ENCODE assay signal across 30 cellular contexts in genomic region chr7:22231141-22231540, GRCh38.
"Had no signal": no experiment of that assay in that cellular context is flagged by ENCODE, and none has a peak within 500 bp of the region (broad histone marks: within the 10 kb centered on the region; RNA-seq: fewer than 3 reads in every experiment).

No MANE protein-coding gene starts in this region.

- H3K27me3 Mint-ChIP-seq: activated B cell treated with CpG ODN at 0.5 μM for 24 hours; activated naive CD8-positive, alpha-beta T cell treated with anti-CD3 and anti-CD28 coated beads, Interleukin-2, amount 50 U/mL, for 24 hours had no signal

- H3K4me1 Mint-ChIP-seq: activated B cell treated with CpG ODN at 0.5 μM for 24 hours; activated CD8-positive, alpha-beta memory T cell treated with anti-CD3 and anti-CD28 coated beads, Interleukin-2, amount 10 ng/mL, durations not matched to agents 7 days and 5 days; activated naive CD4-positive, alpha-beta T cell treated with anti-CD3 and anti-CD28 coated beads, Interleukin-2, amount 50 U/mL, for 24 hours; activated naive CD8-positive, alpha-beta T cell treated with anti-CD3 and anti-CD28 coated beads for 36 hours; activated naive CD8-positive, alpha-beta T cell treated with anti-CD3 and anti-CD28 coated beads, Interleukin-2, amount 50 U/mL, for 24 hours had no signal

- H3K9me3 Mint-ChIP-seq: activated B cell treated with CpG ODN at 0.5 μM for 24 hours; activated naive CD4-positive, alpha-beta T cell treated with anti-CD3 and anti-CD28 coated beads for 36 hours; activated naive CD4-positive, alpha-beta T cell treated with anti-CD3 and anti-CD28 coated beads, Interleukin-2, amount 50 U/mL, for 24 hours; activated naive CD8-positive, alpha-beta T cell treated with anti-CD3 and anti-CD28 coated beads for 36 hours; activated naive CD8-positive, alpha-beta T cell treated with anti-CD3 and anti-CD28 coated beads, Interleukin-2, amount 50 U/mL, for 24 hours; activated T-helper 1 cell treated with anti-CD3 and anti-CD28 coated beads, Interleukin-12 subunit alpha, Interleukin-12 subunit beta, Interleukin-2, Interleukin-4 antibody, amounts not matched to agents 30 ng/mL and 10 ng/mL and 1 ng/mL, durations not matched to agents 14 hours and 24 hours and 36 hours; activated T-helper 2 cell treated with anti-CD3 and anti-CD28 coated beads, Interferon-gamma antibody, Interleukin-2, Interleukin-4, amounts not matched to agents 10 μg/mL and 5 μg/mL and 100 μg/mL, durations not matched to agents 14 hours and 24 hours and 36 hours; T-helper 1 cell treated with Interleukin-12 subunit alpha and Interleukin-12 subunit beta and Interleukin-4 antibody, amounts not matched to agents 30 μg/mL and 1 μg/mL, for 36 hours; T-helper 2 cell treated with Interferon-gamma antibody and Interleukin-4, amounts not matched to agents 5 μg/mL and 100 μg/mL, for 36 hours had no signal

- H3K27ac Mint-ChIP-seq: activated B cell treated with CpG ODN at 0.5 μM for 24 hours; activated CD8-positive, alpha-beta memory T cell treated with anti-CD3 and anti-CD28 coated beads, Interleukin-2, amount 10 ng/mL, durations not matched to agents 7 days and 5 days; activated CD8-positive, alpha-beta T cell treated with anti-CD3 and anti-CD28 coated beads, Interleukin-2, amount 10 ng/mL, durations not matched to agents 7 days and 5 days; activated naive CD4-positive, alpha-beta T cell treated with anti-CD3 and anti-CD28 coated beads for 36 hours; activated naive CD4-positive, alpha-beta T cell treated with anti-CD3 and anti-CD28 coated beads, Interleukin-2, amount 50 U/mL, for 24 hours; activated naive CD8-positive, alpha-beta T cell treated with anti-CD3 and anti-CD28 coated beads for 36 hours; activated naive CD8-positive, alpha-beta T cell treated with anti-CD3 and anti-CD28 coated beads, Interleukin-2, amount 50 U/mL, for 24 hours; activated T-helper 1 cell treated with anti-CD3 and anti-CD28 coated beads, Interleukin-12 subunit alpha, Interleukin-12 subunit beta, Interleukin-2, Interleukin-4 antibody, amounts not matched to agents 30 ng/mL and 10 ng/mL and 1 ng/mL, durations not matched to agents 14 hours and 24 hours and 36 hours; activated T-helper 2 cell treated with anti-CD3 and anti-CD28 coated beads, Interferon-gamma antibody, Interleukin-2, Interleukin-4, amounts not matched to agents 10 μg/mL and 5 μg/mL and 100 μg/mL, durations not matched to agents 14 hours and 24 hours and 36 hours; T-helper 1 cell treated with Interleukin-12 subunit alpha and Interleukin-12 subunit beta and Interleukin-4 antibody, amounts not matched to agents 30 μg/mL and 1 μg/mL, for 36 hours; T-helper 2 cell treated with Interferon-gamma antibody and Interleukin-4, amounts not matched to agents 5 μg/mL and 100 μg/mL, for 36 hours had no signal

- H3K36me3 Mint-ChIP-seq: activated CD8-positive, alpha-beta memory T cell treated with anti-CD3 and anti-CD28 coated beads, Interleukin-2, amount 10 ng/mL, durations not matched to agents 7 days and 5 days; activated naive CD4-positive, alpha-beta T cell treated with anti-CD3 and anti-CD28 coated beads, Interleukin-2, amount 50 U/mL, for 24 hours; activated naive CD8-positive, alpha-beta T cell treated with anti-CD3 and anti-CD28 coated beads for 36 hours had no signal

- DNase-seq: activated B cell treated with CpG ODN at 0.5 μM for 24 hours; activated CD4-positive, alpha-beta T cell treated with anti-CD3 and anti-CD28 coated beads for 48 hours; activated CD4-positive, alpha-beta T cell treated with anti-CD3 and anti-CD28 coated beads, Interleukin-2, amount 50 U/mL, for 1 hour; activated CD4-positive, alpha-beta T cell treated with anti-CD3 and anti-CD28 coated beads, Interleukin-2, amount 50 U/mL, for 48 hours; activated CD8-positive, alpha-beta memory T cell treated with anti-CD3 and anti-CD28 coated beads, Interleukin-2, amount 10 ng/mL, durations not matched to agents 7 days and 5 days; activated CD8-positive, alpha-beta memory T cell treated with anti-CD3 and anti-CD28 coated beads, Interleukin-2, amount 50 U/mL, for 4 hours; activated CD8-positive, alpha-beta T cell treated with anti-CD3 and anti-CD28 coated beads, Interleukin-2, amount 10 ng/mL, durations not matched to agents 7 days and 5 days; activated effector memory CD4-positive, alpha-beta T cell treated with anti-CD3 and anti-CD28 coated beads, Interleukin-2, amount 50 U/mL, for 16 hours; activated naive CD4-positive, alpha-beta T cell treated with anti-CD3 and anti-CD28 coated beads for 36 hours; activated naive CD8-positive, alpha-beta T cell treated with anti-CD3 and anti-CD28 coated beads for 36 hours; activated naive CD8-positive, alpha-beta T cell treated with anti-CD3 and anti-CD28 coated beads, Interleukin-2, amount 50 U/mL, for 24 hours; activated T-cell treated with anti-CD3 and anti-CD28 coated beads, Interleukin-2, amount 50 U/mL, for 1 hour; activated T-cell treated with anti-CD3 and anti-CD28 coated beads, Interleukin-2, amount 50 U/mL, for 48 hours; adrenal gland; amygdala; aorta; body of pancreas; caudate nucleus; cortex of kidney; dermis blood vessel endothelial cell; effector CD8-positive, alpha-beta T cell; esophagus squamous epithelium; head of caudate nucleus; T1000; WERI-Rb-1 had no signal

- H3K4me3 Mint-ChIP-seq: activated B cell treated with CpG ODN at 0.5 μM for 24 hours; activated CD8-positive, alpha-beta memory T cell treated with anti-CD3 and anti-CD28 coated beads, Interleukin-2, amount 10 ng/mL, durations not matched to agents 7 days and 5 days; activated CD8-positive, alpha-beta T cell treated with anti-CD3 and anti-CD28 coated beads, Interleukin-2, amount 10 ng/mL, durations not matched to agents 7 days and 5 days; activated naive CD4-positive, alpha-beta T cell treated with anti-CD3 and anti-CD28 coated beads for 36 hours; activated naive CD4-positive, alpha-beta T cell treated with anti-CD3 and anti-CD28 coated beads, Interleukin-2, amount 50 U/mL, for 24 hours; activated naive CD8-positive, alpha-beta T cell treated with anti-CD3 and anti-CD28 coated beads for 36 hours; activated naive CD8-positive, alpha-beta T cell treated with anti-CD3 and anti-CD28 coated beads, Interleukin-2, amount 50 U/mL, for 24 hours; activated T-helper 1 cell treated with anti-CD3 and anti-CD28 coated beads, Interleukin-12 subunit alpha, Interleukin-12 subunit beta, Interleukin-2, Interleukin-4 antibody, amounts not matched to agents 30 ng/mL and 10 ng/mL and 1 ng/mL, durations not matched to agents 14 hours and 24 hours and 36 hours; T-helper 1 cell treated with Interleukin-12 subunit alpha and Interleukin-12 subunit beta and Interleukin-4 antibody, amounts not matched to agents 30 μg/mL and 1 μg/mL, for 36 hours; T-helper 2 cell treated with Interferon-gamma antibody and Interleukin-4, amounts not matched to agents 5 μg/mL and 100 μg/mL, for 36 hours had no signal
